In genomic region chrX:48715066-48715465, GRCh38 we compare ENCODE assay signal across 1 cellular context.
A peak's percentile ranks its signal among the peaks of the same experiment; 100 is the strongest.
TF ChIP-seq lines count a peak whose summit lies in the region.

No MANE protein-coding gene starts in this region.

TF ChIP-seq in HEK293, 187 proteins besides CTCF, POLR2A, EP300 and RAD21 (continued from another document):
- TF ChIP-seq ZNF645 (tag by site-specific recombination; IDR thresholded peaks at IDR 0.05) (no peak), INSM2 (tag by site-specific recombination; IDR thresholded peaks at IDR 0.05) (0 out of 2 replicates have a peak, but pooled peaks have one; percentile 14), ZNF366 (tag by site-specific recombination; conservative IDR thresholded peaks at IDR 0.05) (no peak), SP7 (tag by site-specific recombination; IDR thresholded peaks at IDR 0.05) (no peak), ZNF677 (tag by site-specific recombination; IDR thresholded peaks at IDR 0.05) (no peak), ZNF600 (tag by site-specific recombination; IDR thresholded peaks at IDR 0.05) (peak; percentile 28; the same call in 1 of the 2 replicates), ZBTB21 (tag by site-specific recombination; IDR thresholded peaks at IDR 0.05) (peak; percentile 52), ZNF514 (tag by site-specific recombination; IDR thresholded peaks at IDR 0.05) (no peak), ZNF184 (tag by site-specific recombination; IDR thresholded peaks at IDR 0.05) (0 out of 2 replicates have a peak, but pooled peaks have one; percentile 35)
